38 cellular contexts compared by ENCODE assay signal in genomic region chr2:142536501-142536900, GRCh38.
"Had no signal": no experiment of that assay in that cellular context is flagged by ENCODE, and none has a peak within 500 bp of the region (broad histone marks: within the 10 kb centered on the region; RNA-seq: fewer than 3 reads in every experiment).

No MANE protein-coding gene starts in this region.

- H3K27me3 Mint-ChIP-seq: activated B cell treated with CpG ODN at 0.5 μM for 24 hours; activated CD4-positive, alpha-beta memory T cell treated with anti-CD3 and anti-CD28 coated beads for 36 hours; activated naive CD8-positive, alpha-beta T cell; activated naive CD8-positive, alpha-beta T cell treated with anti-CD3 and anti-CD28 coated beads, Interleukin-2, amount 50 U/mL, for 24 hours; central memory CD8-positive, alpha-beta T cell had no signal

- H3K4me3 ChIP-seq: cardiac muscle cell, MG63, Peyer's patch, SJSA1 had no signal

- DNase-seq: activated B cell treated with CpG ODN at 0.5 μM for 24 hours; activated CD4-positive, alpha-beta memory T cell treated with anti-CD3 and anti-CD28 coated beads for 36 hours; activated CD4-positive, alpha-beta T cell treated with anti-CD3 and anti-CD28 coated beads for 4 hours; activated CD4-positive, alpha-beta T cell treated with anti-CD3 and anti-CD28 coated beads, Interleukin-2, amount 50 U/mL, for 1 hour; activated CD4-positive, CD25-positive, alpha-beta regulatory T cell treated with anti-CD3 and anti-CD28 coated beads, Interleukin-2, amount 50 U/mL, for 72 hours; activated CD8-positive, alpha-beta memory T cell treated with anti-CD3 and anti-CD28 coated beads, Interleukin-2, amount 50 U/mL, for 4 hours; activated gamma-delta T cell treated with Interleukin-2 at 50 U/mL for 16 hours; activated naive CD4-positive, alpha-beta T cell treated with anti-CD3 and anti-CD28 coated beads for 36 hours; activated naive CD8-positive, alpha-beta T cell treated with anti-CD3 and anti-CD28 coated beads, Interleukin-2, amount 50 U/mL, for 24 hours; activated T-cell treated with anti-CD3 and anti-CD28 coated beads for 4 hours; activated T-cell treated with anti-CD3 and anti-CD28 coated beads, Interleukin-2, amount 50 U/mL, for 4 hours; Kasumi-1; KBM-7; MG63; NCI-H1048; NCI-H1105 treated with DMSO at 0.1 percent for 48 hours; NCI-H1436; NCI-H1694; NCI-H2029; NCI-H345; NCI-H510A; NCI-H526; NCI-H748 treated with DMSO at 0.1 percent for 48 hours; NK-92 treated with Interleukin-12 subunit alpha and Interleukin-12 subunit beta, amount 100 ng/mL, for 24 hours; PC-3; Peyer's patch; RPMI8226; SHP77 treated with DMSO at 0.1 percent for 48 hours; SK-N-SH; T-helper 1 cell; T-helper 2 cell; T-helper 9 cell had no signal

- H3K36me3 ChIP-seq: cardiac muscle cell, MG63, Peyer's patch, SJSA1 had no signal

- H3K4me2 ChIP-seq: SK-N-SH had no signal

- H3K9ac ChIP-seq: SK-N-SH had no signal

- H3K4me3 Mint-ChIP-seq: activated B cell treated with CpG ODN at 0.5 μM for 24 hours; activated CD4-positive, alpha-beta memory T cell treated with anti-CD3 and anti-CD28 coated beads for 36 hours; activated naive CD4-positive, alpha-beta T cell treated with anti-CD3 and anti-CD28 coated beads for 36 hours; activated naive CD8-positive, alpha-beta T cell; activated naive CD8-positive, alpha-beta T cell treated with anti-CD3 and anti-CD28 coated beads, Interleukin-2, amount 50 U/mL, for 24 hours; activated T-cell treated with anti-CD3 and anti-CD28 coated beads, Interleukin-2, amount 50 U/mL, for 4 hours; activated T-helper 1 cell treated with anti-CD3 and anti-CD28 coated beads, Interleukin-12 subunit alpha, Interleukin-12 subunit beta, Interleukin-2, Interleukin-4 antibody, amounts not matched to agents 30 ng/mL and 10 ng/mL and 1 ng/mL, durations not matched to agents 14 hours and 24 hours and 36 hours; central memory CD8-positive, alpha-beta T cell had no signal

- H3K4me1 Mint-ChIP-seq: activated B cell treated with CpG ODN at 0.5 μM for 24 hours; activated naive CD8-positive, alpha-beta T cell treated with anti-CD3 and anti-CD28 coated beads, Interleukin-2, amount 50 U/mL, for 24 hours; central memory CD8-positive, alpha-beta T cell had no signal

- H3K27ac Mint-ChIP-seq: activated B cell treated with CpG ODN at 0.5 μM for 24 hours; activated CD4-positive, alpha-beta memory T cell treated with anti-CD3 and anti-CD28 coated beads for 36 hours; activated naive CD4-positive, alpha-beta T cell treated with anti-CD3 and anti-CD28 coated beads for 36 hours; activated naive CD8-positive, alpha-beta T cell; activated naive CD8-positive, alpha-beta T cell treated with anti-CD3 and anti-CD28 coated beads, Interleukin-2, amount 50 U/mL, for 24 hours; activated T-helper 1 cell treated with anti-CD3 and anti-CD28 coated beads, Interleukin-12 subunit alpha, Interleukin-12 subunit beta, Interleukin-2, Interleukin-4 antibody, amounts not matched to agents 30 ng/mL and 10 ng/mL and 1 ng/mL, durations not matched to agents 14 hours and 24 hours and 36 hours had no signal

- H3K9me3 Mint-ChIP-seq: activated B cell treated with CpG ODN at 0.5 μM for 24 hours; activated CD4-positive, alpha-beta memory T cell treated with anti-CD3 and anti-CD28 coated beads for 36 hours; activated naive CD8-positive, alpha-beta T cell treated with anti-CD3 and anti-CD28 coated beads, Interleukin-2, amount 50 U/mL, for 24 hours; activated T-cell treated with anti-CD3 and anti-CD28 coated beads, Interleukin-2, amount 50 U/mL, for 4 hours; activated T-helper 1 cell treated with anti-CD3 and anti-CD28 coated beads, Interleukin-12 subunit alpha, Interleukin-12 subunit beta, Interleukin-2, Interleukin-4 antibody, amounts not matched to agents 30 ng/mL and 10 ng/mL and 1 ng/mL, durations not matched to agents 14 hours and 24 hours and 36 hours; central memory CD8-positive, alpha-beta T cell had no signal

- H3K27me3 ChIP-seq: cardiac muscle cell, MG63, Peyer's patch, SJSA1 had no signal

- H3K4me1 ChIP-seq: Peyer's patch, SJSA1 had no signal

- H3K9me2 ChIP-seq: SK-N-SH had no signal

- H3K9me3 ChIP-seq: MG63, Peyer's patch, SJSA1, SK-N-SH had no signal

- H3K27ac ChIP-seq: cardiac muscle cell, Peyer's patch, SJSA1, VCaP had no signal

- H3K36me3 Mint-ChIP-seq: activated CD4-positive, alpha-beta memory T cell treated with anti-CD3 and anti-CD28 coated beads for 36 hours; activated naive CD8-positive, alpha-beta T cell had no signal
